In the genomic region with DNA sequence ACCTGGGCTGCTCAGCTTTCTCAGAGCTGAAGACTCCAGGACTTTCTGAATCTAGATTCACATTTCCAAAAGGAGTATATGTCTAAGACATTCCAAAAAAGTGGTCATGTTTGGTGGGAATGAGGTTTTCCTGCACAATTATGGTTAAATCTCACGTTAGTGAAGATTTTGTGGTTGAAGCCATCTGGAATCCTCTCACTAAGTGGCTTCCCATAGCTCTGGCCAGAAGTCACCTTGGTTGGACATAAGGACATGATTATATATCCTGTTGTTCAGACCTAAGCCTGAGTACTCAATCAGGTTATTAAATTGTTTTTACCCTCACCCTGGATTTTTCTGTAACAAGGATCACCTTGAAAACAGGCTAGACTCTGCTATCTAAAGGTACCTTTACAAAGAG, we compare ENCODE assay signal across 16 cellular contexts.
"Had no signal": no experiment of that assay in that cellular context is flagged by ENCODE, and none has a peak within 500 bp of the region (broad histone marks: within the 10 kb centered on the region; RNA-seq: fewer than 3 reads in every experiment).

No MANE protein-coding gene starts in this region.

- H3K27ac ChIP-seq: epithelial cell of prostate had no signal

- H3K36me3 ChIP-seq: tibial artery had no signal

- ATAC-seq: natural killer cell; stimulated activated effector memory CD8-positive, alpha-beta T cell treated with anti-CD3 and anti-CD28 coated beads, Interleukin-12 subunit alpha, Interleukin-12 subunit beta, amount 100 ng/mL, for 72 hours; stimulated activated naive CD8-positive, alpha-beta T cell treated with anti-CD3 and anti-CD28 coated beads, Interleukin-15, amount 100 ng/mL, for 72 hours; T-helper 17 cell had no signal

- H3K27me3 ChIP-seq: tibial artery had no signal

- H3K9me3 ChIP-seq: tibial artery had no signal

- DNase-seq: activated CD4-positive, alpha-beta memory T cell treated with anti-CD3 and anti-CD28 coated beads, Interleukin-2, amount 10 ng/mL, durations not matched to agents 7 days and 5 days; activated CD4-positive, alpha-beta T cell treated with anti-CD3 and anti-CD28 coated beads for 4 hours; activated CD4-positive, CD25-positive, alpha-beta regulatory T cell; activated effector memory CD4-positive, alpha-beta T cell treated with anti-CD3 and anti-CD28 coated beads, Interleukin-2, amount 50 U/mL, for 16 hours; activated naive CD4-positive, alpha-beta T cell treated with anti-CD3 and anti-CD28 coated beads, Interleukin-2, amount 10 ng/mL, durations not matched to agents 7 days and 5 days; activated T-cell treated with anti-CD3 and anti-CD28 coated beads for 4 hours; amygdala; natural killer cell; stimulated activated CD4-positive, alpha-beta T cell treated with anti-CD3 and anti-CD28 coated beads, Interleukin-1b, Interleukin-23, amount 100 ng/mL, for 48 hours; stimulated activated naive CD8-positive, alpha-beta T cell treated with anti-CD3 and anti-CD28 coated beads, Interleukin-15, amount 100 ng/mL, for 72 hours; T-helper 17 cell had no signal

- H3K4me3 ChIP-seq: lung, skin epidermis, tibial artery had no signal
